Comparison of ENCODE assay signal across 8 cellular contexts in genomic region chr1:37945743-37946702, GRCh38. TPM values are rescaled to one million over a fixed set of nuclear protein-coding genes. Genes with fewer than 3 reads are reported as not detected.
DNase-seq lines count a peak whose midpoint lies in the region; ATAC-seq and TF ChIP-seq lines count a peak whose summit lies in the region.

No MANE protein-coding gene starts in this region.

- H3K36me3 ChIP-seq in Loucy (ENCODE audit: insufficient read depth, low read length) = no peaks in the 10 kb centered on the region
- no peaks in the 10 kb centered on the region for H3K36me3 ChIP-seq in iPS-20b (ENCODE audit: insufficient read depth, low read depth, low read length)
- peaks cover 0 to 38% (median 17%) of the 10 kb centered on the region in 4 donors for H3K36me3 ChIP-seq in sigmoid colon

- peak overlapping the region; percentile 94 to 99 (median 98) for H3K4me3 Mint-ChIP-seq in brain

- H2AFZ ChIP-seq in Loucy (ENCODE audit: low read length) = peak overlapping the region; percentile 33; the same call in 1 of the 2 replicates

- H3K9me3 Mint-ChIP-seq in brain = no peaks in the 10 kb centered on the region

- TF ChIP-seq EP300 in sigmoid colon (IDR thresholded peaks at IDR 0.05) = no peak

- H3K4me2 ChIP-seq in Loucy (ENCODE audit: low read depth, low read length, poor library complexity, severe bottlenecking) = no peak overlapping the region

- TF ChIP-seq POLR2A in sigmoid colon (IDR thresholded peaks at IDR 0.05) = peak in 1 of 2 donors; percentile 17

- no peak overlapping the region for H3K9ac ChIP-seq in Loucy (ENCODE audit: low read depth, low read length, poor library complexity, severe bottlenecking)
- H3K9ac ChIP-seq in iPS-20b (ENCODE audit: low read depth, low read length) = peak overlapping the region; percentile 61

- no peaks in the 10 kb centered on the region for H3K27me3 ChIP-seq in Loucy (ENCODE audit: insufficient read depth, low read length, poor library complexity, severe bottlenecking)
- no peaks in the 10 kb centered on the region for H3K27me3 ChIP-seq in iPS-20b (ENCODE audit: insufficient read depth, low read length)
- H3K27me3 ChIP-seq in sigmoid colon = no peaks in the 10 kb centered on the region

- 59 to 64% methylated on average over 23 of the region's 23 CpGs for WGBS in sigmoid colon, 2 donors

- peaks cover 23% of the 10 kb centered on the region for H3K4me1 Mint-ChIP-seq in brain

- in situ Hi-C loops in GM13976 (cut with MboI; ENCODE audit: low sequenced_read_pairs, unreplicated experiment) = no loop called here

- TF ChIP-seq CTCF in GM13976 (IDR thresholded peaks at IDR 0.05; ENCODE audit: borderline replicate concordance, control extremely low read depth, extremely low read depth, insufficient read depth, missing control alignments) (no peak), Loucy (conservative IDR thresholded peaks at IDR 0.05; ENCODE audit: low read length) (no peak), brain (conservative IDR thresholded peaks at IDR 0.05) (no peak), sigmoid colon (IDR thresholded peaks at IDR 0.05) (no peak)

- peak overlapping the region; percentile 95 to 99 (median 99) for H3K27ac Mint-ChIP-seq in brain

- H3K9me2 ChIP-seq in Loucy (replicated peaks; ENCODE audit: low read depth, low read length) = no peaks in the 10 kb centered on the region

- DNase-seq in GM13976 (ENCODE audit: low spot score) = peak; percentile 49
- DNase-seq in sigmoid colon = peak; percentile 89
- no peak for DNase-seq in CD1c-positive myeloid dendritic cell (ENCODE audit: extremely low spot score)
- DNase-seq in NCI-H82 treated with DMSO at 0.1 percent for 48 hours (lab: John Stamatoyannopoulos, UW; ENCODE audit: unreplicated experiment) = no peak

- ATAC-seq in HG03139 (IDR thresholded peaks at IDR 0.05; ENCODE audit: unreplicated experiment) = no peak

- no peaks in the 10 kb centered on the region for H4K20me1 ChIP-seq in Loucy (ENCODE audit: insufficient read depth, low read length, poor library complexity, severe bottlenecking)

- H3K4me1 ChIP-seq in Loucy (ENCODE audit: insufficient read depth, low read length, poor library complexity, severe bottlenecking) (no peaks in the 10 kb centered on the region), iPS-20b (ENCODE audit: insufficient read depth, low read length) (peaks cover 4% of the 10 kb centered on the region; the same call in 1 of the 2 replicates), sigmoid colon (peaks cover 0 to 27% (median 21%) of the 10 kb centered on the region in 4 donors)

- H3K27me3 Mint-ChIP-seq in brain = peaks cover 4% of the 10 kb centered on the region

- no peaks in the 10 kb centered on the region for H3F3A ChIP-seq in Loucy (ENCODE audit: low read depth)

- no peak overlapping the region for H3K4me3 ChIP-seq in Loucy (ENCODE audit: low read length, poor library complexity, severe bottlenecking)
- peak overlapping the region; percentile 75 for H3K4me3 ChIP-seq in iPS-20b (ENCODE audit: low read length)
- peak overlapping the region; percentile 71 to 87 (median 78) for H3K4me3 ChIP-seq in sigmoid colon

- intact Hi-C loops in sigmoid colon (cut with DNase I) = loop anchor here (5.0 to 10.0 kb wide), 3 partner anchors 41 to 251 kb away; partner anchors contain the start of genes C1orf122, CDCA8 and YRDC

- H3K36me3 Mint-ChIP-seq in brain = peaks cover 18% of the 10 kb centered on the region

- H3K27ac ChIP-seq in iPS-20b (ENCODE audit: low read length) = peak overlapping the region; percentile 87
- peak overlapping the region; percentile 87 to 94 (median 90) for H3K27ac ChIP-seq in sigmoid colon

- H3K79me2 ChIP-seq in Loucy (ENCODE audit: insufficient read depth, low read length) = no peaks in the 10 kb centered on the region

- H3K9me3 ChIP-seq in Loucy (ENCODE audit: insufficient read depth, low read depth, low read length) = no peaks in the 10 kb centered on the region
- H3K9me3 ChIP-seq in iPS-20b (ENCODE audit: insufficient read depth, low read depth, low read length) = no peaks in the 10 kb centered on the region
- H3K9me3 ChIP-seq in sigmoid colon = no peaks in the 10 kb centered on the region

RNA-seq across cellular contexts. Expression of gene INPP5B, which starts 0.8 kb away (rescaled TPM):
- polyA plus RNA-seq in brain (ENCODE audit: insufficient read depth, low read depth, low replicate concordance) (8.8 TPM), sigmoid colon (10 to 100 TPM in 1 of 3 donors, 1 to 10 TPM in 2; 5.1 to 18.3 (median 5.4) TPM)
- total RNA-seq in sigmoid colon = 10 to 100 TPM; 29.0 to 34.1 (median 31.7) TPM

RNA-seq across cellular contexts. Expression of gene SF3A3, which starts 43.8 kb away (rescaled TPM):
- 88.2 TPM for polyA plus RNA-seq in brain (ENCODE audit: insufficient read depth, low read depth, low replicate concordance)
- total RNA-seq in sigmoid colon = 10 to 100 TPM; 41.4 to 50.1 (median 44.7) TPM
- 10 to 100 TPM; 15.0 to 30.4 (median 20.6) TPM for polyA plus RNA-seq in sigmoid colon

RNA-seq across cellular contexts. Expression of gene FHL3, which starts 59.3 kb away (rescaled TPM):
- polyA plus RNA-seq in brain (ENCODE audit: insufficient read depth, low read depth, low replicate concordance) (12.8 TPM), sigmoid colon (10 to 100 TPM in 1 of 3 donors, 1 to 10 TPM in 2; 2.5 to 13.4 (median 9.0) TPM)
- 10 to 100 TPM; 38.9 to 76.4 (median 46.6) TPM for total RNA-seq in sigmoid colon

Comparison
In these comparisons a context has a peak if more than half of its experiments do, and no peak if none do; other contexts are left out.
1. DNase-seq: peak in GM13976 (single experiment) and sigmoid colon (single experiment); none in CD1c-positive myeloid dendritic cell (single experiment) and NCI-H82 treated with DMSO at 0.1 percent for 48 hours (single experiment).